ENCODE assay signal across 10 cellular contexts in the genomic region with DNA sequence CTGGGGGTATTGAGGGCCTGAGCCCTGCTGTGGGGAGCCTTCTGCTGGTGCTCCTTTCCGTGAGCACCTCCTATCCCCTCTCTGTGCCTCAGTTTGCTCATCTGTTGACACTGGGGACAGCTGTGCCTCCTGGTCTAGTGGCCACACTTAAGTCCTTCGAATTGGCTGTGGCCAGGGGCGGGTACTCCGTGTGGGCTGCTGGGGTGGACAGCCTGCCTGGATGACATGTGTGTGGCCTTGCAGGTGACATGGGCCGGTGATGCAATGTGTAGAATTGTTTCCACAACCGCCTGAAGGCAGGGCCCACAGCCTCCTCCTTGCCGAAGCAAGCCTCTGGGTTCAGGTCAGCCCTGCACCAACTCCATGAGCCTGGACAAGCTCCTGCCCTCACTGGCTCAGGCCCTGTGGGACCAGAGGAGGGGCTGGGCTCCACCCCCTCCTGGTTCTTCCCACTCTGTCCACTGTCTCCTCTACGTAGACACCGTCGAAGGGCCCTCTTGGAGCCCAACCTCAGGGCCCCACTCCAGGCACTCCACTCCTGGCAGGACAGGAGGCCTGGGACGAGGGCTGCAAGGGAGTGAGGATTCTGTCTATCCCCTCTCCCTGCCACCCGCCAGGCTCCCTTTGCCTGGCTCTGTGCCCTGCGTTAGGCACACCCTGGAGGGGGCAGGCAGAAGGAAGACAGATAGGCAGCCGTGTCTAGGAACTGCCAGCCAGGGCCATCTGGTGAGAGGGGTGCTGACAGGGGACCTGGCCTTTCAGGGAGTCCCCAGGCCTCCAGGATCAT. TPM values are rescaled to one million over a fixed set of nuclear protein-coding genes. Genes with fewer than 3 reads are reported as not detected.
DNase-seq lines count a peak whose midpoint lies in the region; ATAC-seq, FAIRE-seq and TF ChIP-seq lines count a peak whose summit lies in the region.
"Had no signal": no experiment of that assay in that cellular context is flagged by ENCODE, and none has a peak within 500 bp of the region (broad histone marks: within the 10 kb centered on the region; RNA-seq: fewer than 3 reads in every experiment).

No MANE protein-coding gene starts in this region.

- no peak for FAIRE-seq in A549 (lab: Jason Lieb, UNC)
- FAIRE-seq: colon, GM18507 had no signal

- ATAC-seq in A549: peak; percentile 11 to 50; a peak in 5 of 6 replicates
- no peak for ATAC-seq in activated CD8-positive, alpha-beta T cell treated with anti-CD3 and anti-CD28 coated beads for 36 hours
- peak; percentile 8 for ATAC-seq in gastroesophageal sphincter
- no peak for ATAC-seq in GM18873 (IDR thresholded peaks at IDR 0.05; ENCODE audit: low FRiP score, unreplicated experiment)

- peak in 1 of 2 experiments; percentile 57 for DNase-seq in A549 (ENCODE audit: low read depth in 1 of 2, low spot score in 1 of 2)
- peak; percentile 27 for DNase-seq in HFFc6
- peak; percentile 46 for DNase-seq in activated CD8-positive, alpha-beta T cell treated with anti-CD3 and anti-CD28 coated beads for 36 hours
- DNase-seq in prostate gland (ENCODE audit: low spot score): no peak
- DNase-seq in NCI-H748 (lab: John Stamatoyannopoulos, UW; ENCODE audit: unreplicated experiment): no peak
- DNase-seq in NCI-H2029 treated with DMSO at 0.1 percent for 48 hours (lab: John Stamatoyannopoulos, UW): no peak

- H3K4me1 ChIP-seq in A549 (peaks cover 52% of the 10 kb centered on the region), gastroesophageal sphincter (peaks cover 0 to 78% (median 52%) of the 10 kb centered on the region in 3 donors), prostate gland (replicated peaks) (peaks cover 21% of the 10 kb centered on the region)

- peak overlapping the region; percentile 88 for H3K4me3 Mint-ChIP-seq in HFFc6
- peak overlapping the region; percentile 77 for H3K4me3 Mint-ChIP-seq in activated CD8-positive, alpha-beta T cell treated with anti-CD3 and anti-CD28 coated beads for 36 hours

- CTCF ChIA-PET in A549 (lab: Yijun Ruan, JAX): interaction anchor here (1.8 kb wide), 1 partner anchor 32 kb away, joined by 6 read pairs; no protein-coding TSS in a partner anchor
- CTCF ChIA-PET in activated CD8-positive, alpha-beta T cell treated with anti-CD3 and anti-CD28 coated beads for 36 hours (lab: Charles Lee): no interaction called here

- no peaks in the 10 kb centered on the region for H3K9me3 ChIP-seq in A549
- no peaks in the 10 kb centered on the region for H3K9me3 ChIP-seq in gastroesophageal sphincter
- H3K9me3 ChIP-seq in prostate gland: no peaks in the 10 kb centered on the region

- H3K36me3 ChIP-seq in gastroesophageal sphincter (no peaks in the 10 kb centered on the region), prostate gland (no peaks in the 10 kb centered on the region)

- TF ChIP-seq RAD21 in A549 (conservative IDR thresholded peaks at IDR 0.05 in 1 of 2, IDR thresholded peaks at IDR 0.05 in 1 of 2): no peak

- H3K27ac Mint-ChIP-seq in HFFc6: peak overlapping the region; percentile 93
- H3K27ac Mint-ChIP-seq in activated CD8-positive, alpha-beta T cell treated with anti-CD3 and anti-CD28 coated beads for 36 hours: peak overlapping the region; percentile 78

- H3K27me3 ChIP-seq in gastroesophageal sphincter: no peaks in the 10 kb centered on the region
- H3K27me3 ChIP-seq in prostate gland (replicated peaks; ENCODE audit: insufficient read depth): no peaks in the 10 kb centered on the region

- intact Hi-C loops in activated CD8-positive, alpha-beta T cell treated with anti-CD3 and anti-CD28 coated beads for 36 hours (cut with micrococcal nuclease): no loop called here
- intact Hi-C loops in prostate gland (cut with DNase I): no loop called here

- H3K9me3 Mint-ChIP-seq in HFFc6: no peaks in the 10 kb centered on the region
- H3K9me3 Mint-ChIP-seq in activated CD8-positive, alpha-beta T cell treated with anti-CD3 and anti-CD28 coated beads for 36 hours: no peaks in the 10 kb centered on the region

- no peaks in the 10 kb centered on the region; the same call in 1 of the 2 replicates for H3K27me3 Mint-ChIP-seq in HFFc6 (ENCODE audit: insufficient read depth)
- H3K27me3 Mint-ChIP-seq in activated CD8-positive, alpha-beta T cell treated with anti-CD3 and anti-CD28 coated beads for 36 hours: no peaks in the 10 kb centered on the region

- TF ChIP-seq POLR2A in A549 (IDR thresholded peaks at IDR 0.05; ENCODE audit: low read length): no peak
- TF ChIP-seq POLR2A in gastroesophageal sphincter (IDR thresholded peaks at IDR 0.05): no peak
- peak; percentile 17 for TF ChIP-seq POLR2A in prostate gland (IDR thresholded peaks at IDR 0.05)

- H3K4me3 ChIP-seq in A549 (peak overlapping the region; percentile 73), gastroesophageal sphincter (peak overlapping the region; percentile 47 to 82), prostate gland (peak overlapping the region; percentile 42 to 55)

- peak overlapping the region; percentile 100 for H3K4me2 ChIP-seq in A549

- H3K27ac ChIP-seq in A549: peak overlapping the region; percentile 86 to 88
- H3K27ac ChIP-seq in gastroesophageal sphincter: peak overlapping the region in 3 of 4 donors; percentile 77 to 83 (median 80)
- H3K27ac ChIP-seq in prostate gland: peak overlapping the region; percentile 43 to 63

- TF ChIP-seq EP300 in A549 (IDR thresholded peaks at IDR 0.05) (no peak), gastroesophageal sphincter (IDR thresholded peaks at IDR 0.05) (no peak)

- H3K36me3 Mint-ChIP-seq in HFFc6 (ENCODE audit: low read depth): no peaks in the 10 kb centered on the region
- H3K36me3 Mint-ChIP-seq in activated CD8-positive, alpha-beta T cell treated with anti-CD3 and anti-CD28 coated beads for 36 hours (ENCODE audit: low read depth): no peaks in the 10 kb centered on the region

- peaks cover 50% of the 10 kb centered on the region for H3K4me1 Mint-ChIP-seq in HFFc6 (ENCODE audit: low read depth)
- peaks cover 50% of the 10 kb centered on the region for H3K4me1 Mint-ChIP-seq in activated CD8-positive, alpha-beta T cell treated with anti-CD3 and anti-CD28 coated beads for 36 hours (ENCODE audit: low read depth)

- 30% methylated on average over 13 of the region's 14 CpGs for WGBS in A549 (ENCODE audit: missing lambda C conversion rate)
- WGBS in gastroesophageal sphincter (ENCODE audit: low coverage in 1 of 2), 2 donors: 50 to 80% methylated on average over 2 to 4 of the region's 14 CpGs
- 39% methylated on average over 14 of the region's 14 CpGs for WGBS in prostate gland

- POLR2A ChIA-PET in A549 (lab: Yijun Ruan, JAX): no interaction called here
- POLR2A ChIA-PET in activated CD8-positive, alpha-beta T cell treated with anti-CD3 and anti-CD28 coated beads for 36 hours (lab: Charles Lee): interaction anchor here (1.0 to 2.0 kb wide), 4 partner anchors 8 to 25 kb away, joined by 4 to 5 read pairs (median 4); no protein-coding TSS in a partner anchor

- TF ChIP-seq CTCF in A549 (IDR thresholded peaks at IDR 0.05): no peak
- no peak for TF ChIP-seq CTCF in HFFc6 (IDR thresholded peaks at IDR 0.05)
- TF ChIP-seq CTCF in activated CD8-positive, alpha-beta T cell treated with anti-CD3 and anti-CD28 coated beads for 36 hours (IDR thresholded peaks at IDR 0.05): no peak
- no peak for TF ChIP-seq CTCF in gastroesophageal sphincter (IDR thresholded peaks at IDR 0.05)
- TF ChIP-seq CTCF in prostate gland (IDR thresholded peaks at IDR 0.05): no peak

TF ChIP-seq in A549, 52 proteins besides CTCF, POLR2A, EP300 and RAD21 (continues in another document):
- TF ChIP-seq CEBPB (IDR thresholded peaks at IDR 0.05): 0 out of 4 replicates have a peak, but pooled peaks of 1 of the 2 experiments have one; percentile 22
- no peak for TF ChIP-seq EHMT2 (IDR thresholded peaks at IDR 0.05; ENCODE audit: low read depth)
- TF ChIP-seq, protein P1, sequence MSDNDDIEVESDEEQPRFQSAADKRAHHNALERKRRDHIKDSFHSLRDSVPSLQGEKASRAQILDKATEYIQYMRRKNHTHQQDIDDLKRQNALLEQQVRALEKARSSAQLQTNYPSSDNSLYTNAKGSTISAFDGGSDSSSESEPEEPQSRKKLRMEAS (IDR thresholded peaks at IDR 0.05): peak; percentile 7; the same call in 1 of the 2 replicates

RNA-seq across cellular contexts. Expression of gene SH3BP2, which starts 1.2 kb away (rescaled TPM):
- polyA plus RNA-seq in A549 (2011; rRNA removed): 6.0 and 7.1 TPM in 2 replicates
- 3.6 and 4.0 TPM in 2 replicates for polyA plus RNA-seq in A549 (2012; cell fraction: cytosol; rRNA removed)
- polyA plus RNA-seq in A549 (2012; cell fraction: nucleus; rRNA removed): 20.6 and 22.1 TPM in 2 replicates
- polyA plus RNA-seq in A549 (2017; fragmentation: RNase III; extraction: RNeasy Plus Mini Kit Qiagen cat#74134 plus additional on column Dnase treatment): 3.3 to 5.1 TPM (median 4.4 TPM) in 3 replicates
- polyA minus RNA-seq in A549 (2011; rRNA and poly(A)+ RNA removed): 13.7 and 18.5 TPM in 2 replicates
- total RNA-seq in HFFc6 (2021; fragmentation: NEBNext Ultra II Directional; extraction: Animal tissue kit (Norgen Biotek cat#: 25700)): 10 to 100 TPM; 17.6 to 25.4 (median 20.5) TPM
- 10 to 100 TPM; 54.8 to 59.0 TPM for total RNA-seq in activated CD8-positive, alpha-beta T cell treated with anti-CD3 and anti-CD28 coated beads for 36 hours
- 10 to 100 TPM; 26.8 to 36.4 (median 29.3) TPM for total RNA-seq in gastroesophageal sphincter
- total RNA-seq in prostate gland: 10 to 100 TPM; 24.3 to 41.3 TPM

RNA-seq across cellular contexts. Expression of gene TNIP2, which starts 38.0 kb away (rescaled TPM):
- 17.3 and 20.0 TPM in 2 replicates for polyA plus RNA-seq in A549 (2011; rRNA removed)
- 40.9 and 41.7 TPM in 2 replicates for polyA plus RNA-seq in A549 (2012; cell fraction: cytosol; rRNA removed)
- 62.1 and 67.4 TPM in 2 replicates for polyA plus RNA-seq in A549 (2012; cell fraction: nucleus; rRNA removed)
- polyA plus RNA-seq in A549 (2017; fragmentation: RNase III; extraction: RNeasy Plus Mini Kit Qiagen cat#74134 plus additional on column Dnase treatment): 24.0 to 28.1 TPM (median 27.9 TPM) in 3 replicates
- 9.0 and 11.3 TPM in 2 replicates for polyA minus RNA-seq in A549 (2011; rRNA and poly(A)+ RNA removed)
- 10 to 100 TPM; 28.6 to 32.0 (median 30.9) TPM for total RNA-seq in HFFc6 (2021; fragmentation: NEBNext Ultra II Directional; extraction: Animal tissue kit (Norgen Biotek cat#: 25700))
- 10 to 100 TPM; 46.1 to 48.1 TPM for total RNA-seq in activated CD8-positive, alpha-beta T cell treated with anti-CD3 and anti-CD28 coated beads for 36 hours
- 10 to 100 TPM; 54.8 to 74.0 (median 70.4) TPM for total RNA-seq in gastroesophageal sphincter
- 10 to 100 TPM; 54.8 to 94.0 TPM for total RNA-seq in prostate gland

RNA-seq across cellular contexts. Expression of gene ADD1, which starts 49.5 kb away (rescaled TPM):
- polyA plus RNA-seq in A549 (2011; rRNA removed) (59.7 and 78.6 TPM in 2 replicates), A549 (2017; fragmentation: RNase III; extraction: RNeasy Plus Mini Kit Qiagen cat#74134 plus additional on column Dnase treatment) (60.3 to 69.5 TPM (median 62.9 TPM) in 3 replicates)
- polyA plus RNA-seq in A549 (2012; cell fraction: cytosol; rRNA removed): 83.5 and 88.0 TPM in 2 replicates
- 176 and 217 TPM in 2 replicates for polyA plus RNA-seq in A549 (2012; cell fraction: nucleus; rRNA removed)
- polyA minus RNA-seq in A549 (2011; rRNA and poly(A)+ RNA removed): 41.2 and 51.2 TPM in 2 replicates
- 100 to 1,000 TPM; 276 to 332 (median 321) TPM for total RNA-seq in HFFc6 (2021; fragmentation: NEBNext Ultra II Directional; extraction: Animal tissue kit (Norgen Biotek cat#: 25700))
- total RNA-seq in activated CD8-positive, alpha-beta T cell treated with anti-CD3 and anti-CD28 coated beads for 36 hours: 100 to 1,000 TPM; 149 to 154 TPM
- total RNA-seq in gastroesophageal sphincter (100 to 1,000 TPM; 230 to 384 (median 297) TPM), prostate gland (100 to 1,000 TPM; 164 to 321 TPM)

Comparison
In these comparisons a context has a peak if more than half of its experiments do, and no peak if none do; other contexts are left out.
1. ATAC-seq: peak in A549 (2 of 2) and gastroesophageal sphincter (single experiment); none in activated CD8-positive, alpha-beta T cell treated with anti-CD3 and anti-CD28 coated beads for 36 hours (single experiment) and GM18873 (single experiment).
2. DNase-seq: peak in HFFc6 (single experiment) and activated CD8-positive, alpha-beta T cell treated with anti-CD3 and anti-CD28 coated beads for 36 hours (single experiment); none in prostate gland (single experiment), NCI-H748 (single experiment) and NCI-H2029 treated with DMSO at 0.1 percent for 48 hours (single experiment).
3. Peak in every context shown above with its lines, with median percentiles within 50 percentile points of each other: H3K27ac ChIP-seq and H3K4me3 ChIP-seq.